ENCODE assay signal across 10 cellular contexts in genomic region chr1:40185951-40186864, GRCh38. TPM values are rescaled to one million over a fixed set of nuclear protein-coding genes. Genes with fewer than 3 reads are reported as not detected.
DNase-seq lines count a peak whose midpoint lies in the region; ATAC-seq and TF ChIP-seq lines count a peak whose summit lies in the region.
"Had no signal": no experiment of that assay in that cellular context is flagged by ENCODE, and none has a peak within 500 bp of the region (broad histone marks: within the 10 kb centered on the region; RNA-seq: fewer than 3 reads in every experiment).

No MANE protein-coding gene starts in this region.

- H3K36me3 Mint-ChIP-seq in activated CD4-positive, alpha-beta memory T cell treated with anti-CD3 and anti-CD28 coated beads for 36 hours = peaks cover 12% of the 10 kb centered on the region

- H3K4me3 Mint-ChIP-seq in activated CD4-positive, alpha-beta memory T cell treated with anti-CD3 and anti-CD28 coated beads for 36 hours = peak overlapping the region; percentile 46

- no peak overlapping the region for H3K4me3 ChIP-seq in AG10803 (ENCODE audit: low read length)
- no peak overlapping the region for H3K4me3 ChIP-seq in lower lobe of right lung
- H3K4me3 ChIP-seq: dorsolateral prefrontal cortex, thoracic aorta had no signal

- no peak for TF ChIP-seq CTCF in AG10803 (conservative IDR thresholded peaks at IDR 0.05; ENCODE audit: low read length)
- no peak for TF ChIP-seq CTCF in lower lobe of right lung (IDR thresholded peaks at IDR 0.05)

- CTCF ChIA-PET in activated CD4-positive, alpha-beta memory T cell treated with anti-CD3 and anti-CD28 coated beads for 36 hours (lab: Charles Lee) = interaction anchor here (0.6 to 3.7 kb wide), 5 partner anchors 12 to 152 kb away, joined by 3 to 14 read pairs (median 3); no protein-coding TSS in a partner anchor

- H3K4me1 Mint-ChIP-seq in activated CD4-positive, alpha-beta memory T cell treated with anti-CD3 and anti-CD28 coated beads for 36 hours (ENCODE audit: low read depth) = peaks cover 45% of the 10 kb centered on the region

- H3K27ac Mint-ChIP-seq in activated CD4-positive, alpha-beta memory T cell treated with anti-CD3 and anti-CD28 coated beads for 36 hours = peak overlapping the region; percentile 56

- H3K27ac ChIP-seq in lower lobe of right lung = no peak overlapping the region
- H3K27ac ChIP-seq: dorsolateral prefrontal cortex, thoracic aorta had no signal

- H3K36me3 ChIP-seq in lower lobe of right lung = peaks cover 23% of the 10 kb centered on the region
- H3K36me3 ChIP-seq: thoracic aorta had no signal

- H3K9me3 Mint-ChIP-seq in activated CD4-positive, alpha-beta memory T cell treated with anti-CD3 and anti-CD28 coated beads for 36 hours = no peaks in the 10 kb centered on the region

- peaks cover 28% of the 10 kb centered on the region for H3K4me1 ChIP-seq in lower lobe of right lung

- POLR2A ChIA-PET in activated CD4-positive, alpha-beta memory T cell treated with anti-CD3 and anti-CD28 coated beads for 36 hours (lab: Charles Lee) = interaction anchor here (0.7 to 1.3 kb wide), 6 partner anchors 12 to 72 kb away, joined by 3 to 8 read pairs (median 4); partner anchors contain the start of genes RLF and ZMPSTE24

- H3K9me3 ChIP-seq in lower lobe of right lung = no peaks in the 10 kb centered on the region
- H3K9me3 ChIP-seq: thoracic aorta had no signal

- peak; percentile 96 for ATAC-seq in GM19372 (IDR thresholded peaks at IDR 0.05; ENCODE audit: low read depth, unreplicated experiment)
- peak; percentile 94 for ATAC-seq in HG03342 (IDR thresholded peaks at IDR 0.05; ENCODE audit: unreplicated experiment)
- peak; percentile 17 to 54 for ATAC-seq in lower lobe of right lung
- no peak for ATAC-seq in Right ventricle myocardium inferior

- H3K27me3 Mint-ChIP-seq in activated CD4-positive, alpha-beta memory T cell treated with anti-CD3 and anti-CD28 coated beads for 36 hours = no peaks in the 10 kb centered on the region

- DNase-seq in AG10803 (ENCODE audit: low read depth) (peak; percentile 63), lower lobe of right lung (no peak), NCI-H2196 (lab: John Stamatoyannopoulos, UW; ENCODE audit: unreplicated experiment) (no peak), NCI-H146 (lab: John Stamatoyannopoulos, UW) (no peak), Right ventricle myocardium inferior (ENCODE audit: missing footprints) (no peak)
- peak; percentile 75 for DNase-seq in activated CD4-positive, alpha-beta memory T cell treated with anti-CD3 and anti-CD28 coated beads for 36 hours

- intact Hi-C loops in activated CD4-positive, alpha-beta memory T cell treated with anti-CD3 and anti-CD28 coated beads for 36 hours (cut with micrococcal nuclease) = loop anchor here (1.0 to 5.0 kb wide), 5 partner anchors 22 to 78 kb away; no protein-coding TSS in a partner anchor
- intact Hi-C loops in lower lobe of right lung (cut with DNase I) (no loop called here), Right ventricle myocardium inferior (cut with DNase I) (no loop called here)

- no peaks in the 10 kb centered on the region for H3K27me3 ChIP-seq in lower lobe of right lung (ENCODE audit: low read depth)
- H3K27me3 ChIP-seq: dorsolateral prefrontal cortex had no signal

RNA-seq across cellular contexts. Expression of gene RLF, which starts 25.0 kb away (rescaled TPM):
- 10 to 100 TPM; 19.6 to 19.7 TPM for total RNA-seq in activated CD4-positive, alpha-beta memory T cell treated with anti-CD3 and anti-CD28 coated beads for 36 hours
- 13.4 TPM for total RNA-seq in lower lobe of right lung
- total RNA-seq in Right ventricle myocardium inferior = 12.7 TPM

Comparison
In these comparisons a context has a peak if more than half of its experiments do, and no peak if none do; other contexts are left out.
1. DNase-seq: peak in AG10803 (single experiment) and activated CD4-positive, alpha-beta memory T cell treated with anti-CD3 and anti-CD28 coated beads for 36 hours (single experiment); none in lower lobe of right lung (single experiment), NCI-H2196 (single experiment), NCI-H146 (single experiment) and Right ventricle myocardium inferior (single experiment).